25 cellular contexts compared by ENCODE assay signal in genomic region chr4:8656185-8656517, GRCh38.
"Had no signal": no experiment of that assay in that cellular context is flagged by ENCODE, and none has a peak within 500 bp of the region (broad histone marks: within the 10 kb centered on the region; RNA-seq: fewer than 3 reads in every experiment).

No MANE protein-coding gene starts in this region.

- H3K27me3 ChIP-seq: SJSA1 had no signal

- H3K4me1 Mint-ChIP-seq: activated CD4-positive, alpha-beta T cell treated with anti-CD3 and anti-CD28 coated beads, Interleukin-2, amount 10 ng/mL, durations not matched to agents 7 days and 5 days; activated naive CD8-positive, alpha-beta T cell treated with anti-CD3 and anti-CD28 coated beads, Interleukin-2, amount 10 ng/mL, durations not matched to agents 7 days and 5 days had no signal

- H3K36me3 ChIP-seq: adrenal gland, SJSA1 had no signal

- H3K27ac Mint-ChIP-seq: activated CD4-positive, alpha-beta memory T cell treated with anti-CD3 and anti-CD28 coated beads for 36 hours; activated CD4-positive, alpha-beta T cell treated with anti-CD3 and anti-CD28 coated beads, Interleukin-2, amount 10 ng/mL, durations not matched to agents 7 days and 5 days; activated naive CD8-positive, alpha-beta T cell treated with anti-CD3 and anti-CD28 coated beads, Interleukin-2, amount 10 ng/mL, durations not matched to agents 7 days and 5 days; activated T-cell treated with anti-CD3 and anti-CD28 coated beads, Interleukin-2, amount 50 U/mL, for 72 hours; WTC11 had no signal

- H3K4me3 ChIP-seq: adrenal gland, SJSA1 had no signal

- H3K27ac ChIP-seq: adrenal gland, SJSA1 had no signal

- H3K9me3 ChIP-seq: adrenal gland, SJSA1 had no signal

- ATAC-seq: activated T-cell treated with anti-CD3 and anti-CD28 coated beads, Interleukin-2, amount 50 U/mL, for 72 hours; Panc1; SK-N-SH treated with all-trans-retinoic acid at 6 μM for 48 hours; WTC11 had no signal

- H3K27me3 Mint-ChIP-seq: activated CD4-positive, alpha-beta T cell treated with anti-CD3 and anti-CD28 coated beads, Interleukin-2, amount 10 ng/mL, durations not matched to agents 7 days and 5 days had no signal

- H3K4me3 Mint-ChIP-seq: activated CD4-positive, alpha-beta memory T cell treated with anti-CD3 and anti-CD28 coated beads for 36 hours; activated CD4-positive, alpha-beta T cell treated with anti-CD3 and anti-CD28 coated beads, Interleukin-2, amount 10 ng/mL, durations not matched to agents 7 days and 5 days; activated naive CD8-positive, alpha-beta T cell treated with anti-CD3 and anti-CD28 coated beads, Interleukin-2, amount 10 ng/mL, durations not matched to agents 7 days and 5 days; activated T-cell treated with anti-CD3 and anti-CD28 coated beads, Interleukin-2, amount 50 U/mL, for 72 hours; WTC11 had no signal

- H3K4me1 ChIP-seq: adrenal gland, SJSA1 had no signal

- H3K36me3 Mint-ChIP-seq: activated CD4-positive, alpha-beta memory T cell treated with anti-CD3 and anti-CD28 coated beads for 36 hours; activated naive CD8-positive, alpha-beta T cell treated with anti-CD3 and anti-CD28 coated beads, Interleukin-2, amount 10 ng/mL, durations not matched to agents 7 days and 5 days; WTC11 had no signal

- DNase-seq: activated CD4-positive, alpha-beta memory T cell treated with anti-CD3 and anti-CD28 coated beads for 36 hours; activated CD4-positive, alpha-beta T cell treated with anti-CD3 and anti-CD28 coated beads, Interleukin-2, amount 10 ng/mL, durations not matched to agents 7 days and 5 days; activated CD4-positive, CD25-positive, alpha-beta regulatory T cell treated with anti-CD3 and anti-CD28 coated beads, Interleukin-2, amount 50 U/mL, for 72 hours; activated CD8-positive, alpha-beta memory T cell treated with anti-CD3 and anti-CD28 coated beads, Interleukin-2, amount 50 U/mL, for 4 hours; activated naive CD4-positive, alpha-beta T cell treated with anti-CD3 and anti-CD28 coated beads, Interleukin-2, amount 50 U/mL, for 16 hours; activated naive CD8-positive, alpha-beta T cell treated with anti-CD3 and anti-CD28 coated beads, Interleukin-2, amount 10 ng/mL, durations not matched to agents 7 days and 5 days; activated T-cell treated with anti-CD3 and anti-CD28 coated beads, Interleukin-2, amount 50 U/mL, for 72 hours; adrenal gland; anterior cingulate cortex; MM.1S; NCI-H1105; NCI-H1436; NCI-H1694 treated with DMSO at 0.1 percent for 48 hours; NCI-H2029 treated with DMSO at 0.1 percent for 48 hours; NCI-H510A treated with DMSO at 0.1 percent for 48 hours; NCI-H69; NK-92 treated with Interleukin-12 subunit alpha and Interleukin-12 subunit beta, amount 100 ng/mL, for 24 hours; OCI-M1; Right ventricle myocardium superior; RPMI8226; SW 1271 had no signal
